In the genomic region with DNA sequence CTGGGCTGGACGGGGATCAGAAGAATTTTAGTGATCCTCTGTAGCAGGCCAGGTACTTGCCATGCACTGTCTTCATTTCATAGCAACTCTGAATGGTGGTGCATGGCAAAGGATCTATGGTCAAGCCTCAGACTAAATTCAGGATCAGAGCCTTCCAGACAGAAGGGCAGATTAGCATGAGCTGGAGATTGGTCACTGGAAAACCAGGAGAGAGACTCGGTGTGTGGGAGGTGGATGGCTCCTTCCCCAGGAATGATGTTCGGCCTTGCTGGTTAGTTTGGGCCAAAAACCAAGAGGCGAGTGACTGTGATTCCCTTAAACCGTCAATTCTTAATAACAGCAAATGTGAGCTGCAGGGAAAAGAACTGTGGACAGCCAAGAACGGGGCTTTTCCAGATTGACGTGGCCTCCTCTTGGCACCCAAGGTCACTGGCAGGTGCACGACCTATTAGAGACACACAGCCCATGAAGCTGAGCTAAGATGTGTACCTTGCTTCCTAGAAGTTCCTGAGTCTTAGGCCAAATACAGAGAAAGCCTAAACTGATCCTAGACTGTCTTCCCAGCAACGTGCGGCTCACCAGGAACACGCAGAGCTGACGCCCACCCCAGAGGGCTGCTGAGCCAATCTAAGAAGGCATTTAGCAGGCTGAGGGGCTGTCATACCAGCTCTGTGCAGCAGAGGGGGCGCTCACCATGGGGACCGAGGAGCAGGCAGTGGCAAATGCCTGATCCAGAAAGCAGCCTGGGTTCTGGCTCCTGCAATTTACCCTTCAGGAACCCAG, we compare ENCODE assay signal across 1 cellular context.
TF ChIP-seq lines count a peak whose summit lies in the region.

No MANE protein-coding gene starts in this region.

TF ChIP-seq in K562, 482 proteins besides CTCF, POLR2A, EP300 and RAD21 (continued from another document and continues in another):
- TF ChIP-seq, protein P1, sequence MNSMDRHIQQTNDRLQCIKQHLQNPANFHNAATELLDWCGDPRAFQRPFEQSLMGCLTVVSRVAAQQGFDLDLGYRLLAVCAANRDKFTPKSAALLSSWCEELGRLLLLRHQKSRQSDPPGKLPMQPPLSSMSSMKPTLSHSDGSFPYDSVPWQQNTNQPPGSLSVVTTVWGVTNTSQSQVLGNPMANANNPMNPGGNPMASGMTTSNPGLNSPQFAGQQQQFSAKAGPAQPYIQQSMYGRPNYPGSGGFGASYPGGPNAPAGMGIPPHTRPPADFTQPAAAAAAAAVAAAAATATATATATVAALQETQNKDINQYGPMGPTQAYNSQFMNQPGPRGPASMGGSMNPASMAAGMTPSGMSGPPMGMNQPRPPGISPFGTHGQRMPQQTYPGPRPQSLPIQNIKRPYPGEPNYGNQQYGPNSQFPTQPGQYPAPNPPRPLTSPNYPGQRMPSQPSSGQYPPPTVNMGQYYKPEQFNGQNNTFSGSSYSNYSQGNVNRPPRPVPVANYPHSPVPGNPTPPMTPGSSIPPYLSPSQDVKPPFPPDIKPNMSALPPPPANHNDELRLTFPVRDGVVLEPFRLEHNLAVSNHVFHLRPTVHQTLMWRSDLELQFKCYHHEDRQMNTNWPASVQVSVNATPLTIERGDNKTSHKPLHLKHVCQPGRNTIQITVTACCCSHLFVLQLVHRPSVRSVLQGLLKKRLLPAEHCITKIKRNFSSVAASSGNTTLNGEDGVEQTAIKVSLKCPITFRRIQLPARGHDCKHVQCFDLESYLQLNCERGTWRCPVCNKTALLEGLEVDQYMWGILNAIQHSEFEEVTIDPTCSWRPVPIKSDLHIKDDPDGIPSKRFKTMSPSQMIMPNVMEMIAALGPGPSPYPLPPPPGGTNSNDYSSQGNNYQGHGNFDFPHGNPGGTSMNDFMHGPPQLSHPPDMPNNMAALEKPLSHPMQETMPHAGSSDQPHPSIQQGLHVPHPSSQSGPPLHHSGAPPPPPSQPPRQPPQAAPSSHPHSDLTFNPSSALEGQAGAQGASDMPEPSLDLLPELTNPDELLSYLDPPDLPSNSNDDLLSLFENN (IDR thresholded peaks at IDR 0.05; ENCODE audit: low read depth in 2 of 2, low read length in 2 of 2) = no peak
- TF ChIP-seq U2AF2 (optimal IDR thresholded peaks at IDR 0.05; ENCODE audit: low read depth, low read length) (no peak), ZNF583 (CRISPR knock-in tag; IDR thresholded peaks at IDR 0.05) (no peak), PTRF (tag; IDR thresholded peaks at IDR 0.05) (no peak), ILF3 (IDR thresholded peaks at IDR 0.05; ENCODE audit: borderline replicate concordance) (no peak), ZNF79 (CRISPR knock-in tag; IDR thresholded peaks at IDR 0.05; ENCODE audit: low read depth) (no peak), NCOA1 (IDR thresholded peaks at IDR 0.05; ENCODE audit: low read depth) (no peak), EWSR1 (IDR thresholded peaks at IDR 0.05; ENCODE audit: borderline replicate concordance, low read depth, partially characterized antibody) (no peak), CREM (IDR thresholded peaks at IDR 0.05; ENCODE audit: low read depth) (0 out of 2 replicates have a peak, but pooled peaks have one; percentile 23), RFX7 (CRISPR knock-in tag; IDR thresholded peaks at IDR 0.05) (no peak), NCOR1 (IDR thresholded peaks at IDR 0.05) (no peak), ETS2 (tag; IDR thresholded peaks at IDR 0.05; ENCODE audit: borderline replicate concordance, poor library complexity, severe bottlenecking) (no peak), ZNF232 (CRISPR knock-in tag; IDR thresholded peaks at IDR 0.05) (no peak), THRAP3 (IDR thresholded peaks at IDR 0.05; ENCODE audit: borderline replicate concordance) (no peak), ZC3H8 (IDR thresholded peaks at IDR 0.05) (no peak), SMC3 (conservative IDR thresholded peaks at IDR 0.05; ENCODE audit: insufficient read depth, low read depth, low read length) (peak; percentile 96), NFE2L1 (tag; IDR thresholded peaks at IDR 0.05; ENCODE audit: borderline replicate concordance, low read depth) (no peak), LCOR (CRISPR knock-in tag; IDR thresholded peaks at IDR 0.05) (no peak), ZNF696 (CRISPR knock-in tag; conservative IDR thresholded peaks at IDR 0.05) (no peak), CBFA2T2 (conservative IDR thresholded peaks at IDR 0.05) (no peak), ELF1 (tag; IDR thresholded peaks at IDR 0.05) (no peak), TOE1 (IDR thresholded peaks at IDR 0.05; ENCODE audit: borderline replicate concordance) (no peak), TOE1 (CRISPR knock-in tag; IDR thresholded peaks at IDR 0.05; ENCODE audit: borderline replicate concordance, low read depth) (no peak), MBD2 (IDR thresholded peaks at IDR 0.05; ENCODE audit: borderline replicate concordance, low read depth) (no peak), MAFG (tag; conservative IDR thresholded peaks at IDR 0.05) (no peak), ILK (tag; IDR thresholded peaks at IDR 0.05; ENCODE audit: borderline replicate concordance, low read depth) (no peak), FIP1L1 (IDR thresholded peaks at IDR 0.05; ENCODE audit: low read depth, low read length, poor library complexity, severe bottlenecking) (no peak), KDM2B (CRISPR knock-in tag; IDR thresholded peaks at IDR 0.05) (no peak), CEBPG (CRISPR knock-in tag; IDR thresholded peaks at IDR 0.05) (no peak), CEBPG (tag; conservative IDR thresholded peaks at IDR 0.05 in 1 of 2, IDR thresholded peaks at IDR 0.05 in 1 of 2) (no peak), TAF15 (IDR thresholded peaks at IDR 0.05; ENCODE audit: low read depth, low read length) (no peak), ZNF507 (tag; conservative IDR thresholded peaks at IDR 0.05) (no peak)
- TF ChIP-seq, protein P2, sequence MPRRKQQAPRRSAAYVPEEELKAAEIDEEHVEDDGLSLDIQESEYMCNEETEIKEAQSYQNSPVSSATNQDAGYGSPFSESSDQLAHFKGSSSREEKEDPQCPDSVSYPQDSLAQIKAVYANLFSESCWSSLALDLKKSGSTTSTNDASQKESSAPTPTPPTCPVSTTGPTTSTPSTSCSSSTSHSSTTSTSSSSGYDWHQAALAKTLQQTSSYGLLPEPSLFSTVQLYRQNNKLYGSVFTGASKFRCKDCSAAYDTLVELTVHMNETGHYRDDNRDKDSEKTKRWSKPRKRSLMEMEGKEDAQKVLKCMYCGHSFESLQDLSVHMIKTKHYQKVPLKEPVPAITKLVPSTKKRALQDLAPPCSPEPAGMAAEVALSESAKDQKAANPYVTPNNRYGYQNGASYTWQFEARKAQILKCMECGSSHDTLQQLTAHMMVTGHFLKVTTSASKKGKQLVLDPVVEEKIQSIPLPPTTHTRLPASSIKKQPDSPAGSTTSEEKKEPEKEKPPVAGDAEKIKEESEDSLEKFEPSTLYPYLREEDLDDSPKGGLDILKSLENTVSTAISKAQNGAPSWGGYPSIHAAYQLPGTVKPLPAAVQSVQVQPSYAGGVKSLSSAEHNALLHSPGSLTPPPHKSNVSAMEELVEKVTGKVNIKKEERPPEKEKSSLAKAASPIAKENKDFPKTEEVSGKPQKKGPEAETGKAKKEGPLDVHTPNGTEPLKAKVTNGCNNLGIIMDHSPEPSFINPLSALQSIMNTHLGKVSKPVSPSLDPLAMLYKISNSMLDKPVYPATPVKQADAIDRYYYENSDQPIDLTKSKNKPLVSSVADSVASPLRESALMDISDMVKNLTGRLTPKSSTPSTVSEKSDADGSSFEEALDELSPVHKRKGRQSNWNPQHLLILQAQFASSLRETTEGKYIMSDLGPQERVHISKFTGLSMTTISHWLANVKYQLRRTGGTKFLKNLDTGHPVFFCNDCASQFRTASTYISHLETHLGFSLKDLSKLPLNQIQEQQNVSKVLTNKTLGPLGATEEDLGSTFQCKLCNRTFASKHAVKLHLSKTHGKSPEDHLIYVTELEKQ (CRISPR knock-in tag; IDR thresholded peaks at IDR 0.05) = no peak
- TF ChIP-seq, protein P3, sequence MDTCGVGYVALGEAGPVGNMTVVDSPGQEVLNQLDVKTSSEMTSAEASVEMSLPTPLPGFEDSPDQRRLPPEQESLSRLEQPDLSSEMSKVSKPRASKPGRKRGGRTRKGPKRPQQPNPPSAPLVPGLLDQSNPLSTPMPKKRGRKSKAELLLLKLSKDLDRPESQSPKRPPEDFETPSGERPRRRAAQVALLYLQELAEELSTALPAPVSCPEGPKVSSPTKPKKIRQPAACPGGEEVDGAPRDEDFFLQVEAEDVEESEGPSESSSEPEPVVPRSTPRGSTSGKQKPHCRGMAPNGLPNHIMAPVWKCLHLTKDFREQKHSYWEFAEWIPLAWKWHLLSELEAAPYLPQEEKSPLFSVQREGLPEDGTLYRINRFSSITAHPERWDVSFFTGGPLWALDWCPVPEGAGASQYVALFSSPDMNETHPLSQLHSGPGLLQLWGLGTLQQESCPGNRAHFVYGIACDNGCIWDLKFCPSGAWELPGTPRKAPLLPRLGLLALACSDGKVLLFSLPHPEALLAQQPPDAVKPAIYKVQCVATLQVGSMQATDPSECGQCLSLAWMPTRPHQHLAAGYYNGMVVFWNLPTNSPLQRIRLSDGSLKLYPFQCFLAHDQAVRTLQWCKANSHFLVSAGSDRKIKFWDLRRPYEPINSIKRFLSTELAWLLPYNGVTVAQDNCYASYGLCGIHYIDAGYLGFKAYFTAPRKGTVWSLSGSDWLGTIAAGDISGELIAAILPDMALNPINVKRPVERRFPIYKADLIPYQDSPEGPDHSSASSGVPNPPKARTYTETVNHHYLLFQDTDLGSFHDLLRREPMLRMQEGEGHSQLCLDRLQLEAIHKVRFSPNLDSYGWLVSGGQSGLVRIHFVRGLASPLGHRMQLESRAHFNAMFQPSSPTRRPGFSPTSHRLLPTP (IDR thresholded peaks at IDR 0.05; ENCODE audit: borderline replicate concordance, extremely low read depth, insufficient read length) = no peak
- TF ChIP-seq, protein P4, sequence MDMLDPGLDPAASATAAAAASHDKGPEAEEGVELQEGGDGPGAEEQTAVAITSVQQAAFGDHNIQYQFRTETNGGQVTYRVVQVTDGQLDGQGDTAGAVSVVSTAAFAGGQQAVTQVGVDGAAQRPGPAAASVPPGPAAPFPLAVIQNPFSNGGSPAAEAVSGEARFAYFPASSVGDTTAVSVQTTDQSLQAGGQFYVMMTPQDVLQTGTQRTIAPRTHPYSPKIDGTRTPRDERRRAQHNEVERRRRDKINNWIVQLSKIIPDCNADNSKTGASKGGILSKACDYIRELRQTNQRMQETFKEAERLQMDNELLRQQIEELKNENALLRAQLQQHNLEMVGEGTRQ (CRISPR knock-in tag; IDR thresholded peaks at IDR 0.05) = no peak
- TF ChIP-seq, protein P5, sequence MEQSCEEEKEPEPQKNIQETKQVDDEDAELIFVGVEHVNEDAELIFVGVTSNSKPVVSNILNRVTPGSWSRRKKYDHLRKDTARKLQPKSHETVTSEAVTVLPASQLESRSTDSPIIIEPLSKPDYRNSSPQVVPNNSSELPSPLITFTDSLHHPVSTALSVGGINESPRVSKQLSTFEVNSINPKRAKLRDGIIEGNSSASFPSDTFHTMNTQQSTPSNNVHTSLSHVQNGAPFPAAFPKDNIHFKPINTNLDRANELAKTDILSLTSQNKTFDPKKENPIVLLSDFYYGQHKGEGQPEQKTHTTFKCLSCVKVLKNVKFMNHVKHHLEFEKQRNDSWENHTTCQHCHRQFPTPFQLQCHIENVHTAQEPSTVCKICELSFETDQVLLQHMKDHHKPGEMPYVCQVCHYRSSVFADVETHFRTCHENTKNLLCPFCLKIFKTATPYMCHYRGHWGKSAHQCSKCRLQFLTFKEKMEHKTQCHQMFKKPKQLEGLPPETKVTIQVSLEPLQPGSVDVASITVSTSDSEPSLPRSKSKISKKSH (CRISPR knock-in tag; IDR thresholded peaks at IDR 0.05) = no peak
- TF ChIP-seq, protein P6, sequence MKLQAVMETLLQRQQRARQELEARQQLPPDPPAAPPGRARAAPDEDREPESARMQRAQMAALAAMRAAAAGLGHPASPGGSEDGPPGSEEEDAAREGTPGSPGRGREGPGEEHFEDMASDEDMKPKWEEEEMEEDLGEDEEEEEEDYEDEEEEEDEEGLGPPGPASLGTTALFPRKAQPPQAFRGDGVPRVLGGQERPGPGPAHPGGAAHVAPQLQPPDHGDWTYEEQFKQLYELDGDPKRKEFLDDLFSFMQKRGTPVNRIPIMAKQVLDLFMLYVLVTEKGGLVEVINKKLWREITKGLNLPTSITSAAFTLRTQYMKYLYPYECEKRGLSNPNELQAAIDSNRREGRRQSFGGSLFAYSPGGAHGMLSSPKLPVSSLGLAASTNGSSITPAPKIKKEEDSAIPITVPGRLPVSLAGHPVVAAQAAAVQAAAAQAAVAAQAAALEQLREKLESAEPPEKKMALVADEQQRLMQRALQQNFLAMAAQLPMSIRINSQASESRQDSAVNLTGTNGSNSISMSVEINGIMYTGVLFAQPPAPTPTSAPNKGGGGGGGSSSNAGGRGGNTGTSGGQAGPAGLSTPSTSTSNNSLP (IDR thresholded peaks at IDR 0.05; ENCODE audit: borderline replicate concordance, low read depth, low read length) = no peak
- TF ChIP-seq, protein P7, sequence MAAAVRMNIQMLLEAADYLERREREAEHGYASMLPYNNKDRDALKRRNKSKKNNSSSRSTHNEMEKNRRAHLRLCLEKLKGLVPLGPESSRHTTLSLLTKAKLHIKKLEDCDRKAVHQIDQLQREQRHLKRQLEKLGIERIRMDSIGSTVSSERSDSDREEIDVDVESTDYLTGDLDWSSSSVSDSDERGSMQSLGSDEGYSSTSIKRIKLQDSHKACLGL (CRISPR knock-in tag; IDR thresholded peaks at IDR 0.05; ENCODE audit: borderline replicate concordance, poor library complexity, severe bottlenecking) = no peak
- TF ChIP-seq, protein P8, sequence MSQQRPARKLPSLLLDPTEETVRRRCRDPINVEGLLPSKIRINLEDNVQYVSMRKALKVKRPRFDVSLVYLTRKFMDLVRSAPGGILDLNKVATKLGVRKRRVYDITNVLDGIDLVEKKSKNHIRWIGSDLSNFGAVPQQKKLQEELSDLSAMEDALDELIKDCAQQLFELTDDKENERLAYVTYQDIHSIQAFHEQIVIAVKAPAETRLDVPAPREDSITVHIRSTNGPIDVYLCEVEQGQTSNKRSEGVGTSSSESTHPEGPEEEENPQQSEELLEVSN (IDR thresholded peaks at IDR 0.05; ENCODE audit: borderline replicate concordance in 1 of 2, extremely low read depth in 1 of 2, insufficient read depth in 1 of 2, insufficient read length in 1 of 2, low read depth in 1 of 2, low read length in 1 of 2, poor library complexity in 1 of 2, severe bottlenecking in 1 of 2) = no peak
- TF ChIP-seq, protein P9, sequence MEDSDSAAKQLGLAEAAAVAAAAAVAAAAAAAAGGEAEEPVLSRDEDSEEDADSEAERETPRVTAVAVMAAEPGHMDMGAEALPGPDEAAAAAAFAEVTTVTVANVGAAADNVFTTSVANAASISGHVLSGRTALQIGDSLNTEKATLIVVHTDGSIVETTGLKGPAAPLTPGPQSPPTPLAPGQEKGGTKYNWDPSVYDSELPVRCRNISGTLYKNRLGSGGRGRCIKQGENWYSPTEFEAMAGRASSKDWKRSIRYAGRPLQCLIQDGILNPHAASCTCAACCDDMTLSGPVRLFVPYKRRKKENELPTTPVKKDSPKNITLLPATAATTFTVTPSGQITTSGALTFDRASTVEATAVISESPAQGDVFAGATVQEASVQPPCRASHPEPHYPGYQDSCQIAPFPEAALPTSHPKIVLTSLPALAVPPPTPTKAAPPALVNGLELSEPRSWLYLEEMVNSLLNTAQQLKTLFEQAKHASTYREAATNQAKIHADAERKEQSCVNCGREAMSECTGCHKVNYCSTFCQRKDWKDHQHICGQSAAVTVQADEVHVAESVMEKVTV (CRISPR knock-in tag; IDR thresholded peaks at IDR 0.05) = peak; percentile 86
- TF ChIP-seq, protein P10, sequence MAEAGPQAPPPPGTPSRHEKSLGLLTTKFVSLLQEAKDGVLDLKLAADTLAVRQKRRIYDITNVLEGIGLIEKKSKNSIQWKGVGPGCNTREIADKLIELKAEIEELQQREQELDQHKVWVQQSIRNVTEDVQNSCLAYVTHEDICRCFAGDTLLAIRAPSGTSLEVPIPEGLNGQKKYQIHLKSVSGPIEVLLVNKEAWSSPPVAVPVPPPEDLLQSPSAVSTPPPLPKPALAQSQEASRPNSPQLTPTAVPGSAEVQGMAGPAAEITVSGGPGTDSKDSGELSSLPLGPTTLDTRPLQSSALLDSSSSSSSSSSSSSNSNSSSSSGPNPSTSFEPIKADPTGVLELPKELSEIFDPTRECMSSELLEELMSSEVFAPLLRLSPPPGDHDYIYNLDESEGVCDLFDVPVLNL (CRISPR knock-in tag; IDR thresholded peaks at IDR 0.05; ENCODE audit: low read depth) = no peak
